Comparison of ENCODE assay signal across 15 cellular contexts in the genomic region with DNA sequence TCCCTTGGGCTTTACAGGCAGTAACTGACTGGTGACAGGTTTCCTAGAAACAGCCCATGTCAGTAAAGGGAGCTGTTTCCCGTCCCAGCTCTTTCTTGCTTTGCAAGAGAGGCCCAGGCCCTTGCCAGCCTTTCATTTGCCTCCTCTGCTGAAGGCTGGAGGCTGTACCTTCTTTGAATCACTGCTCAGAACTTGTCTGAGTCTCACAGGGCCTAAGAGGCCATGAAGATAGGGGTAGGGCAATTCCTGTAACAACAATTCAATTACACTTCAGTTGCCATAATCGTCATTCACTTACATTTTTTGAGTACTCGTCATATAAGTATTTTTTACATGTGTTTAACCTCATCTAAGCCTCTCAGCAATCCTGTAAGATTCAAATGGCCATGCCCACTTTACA. TPM values are rescaled to one million over a fixed set of nuclear protein-coding genes. Genes with fewer than 3 reads are reported as not detected.
DNase-seq lines count a peak whose midpoint lies in the region; ATAC-seq and TF ChIP-seq lines count a peak whose summit lies in the region.
"Had no signal": no experiment of that assay in that cellular context is flagged by ENCODE, and none has a peak within 500 bp of the region (broad histone marks: within the 10 kb centered on the region; RNA-seq: fewer than 3 reads in every experiment).

No MANE protein-coding gene starts in this region.

- H3K4me1 ChIP-seq in RWPE2 (ENCODE audit: insufficient read depth, poor library complexity, severe bottlenecking) (peaks cover 5% of the 10 kb centered on the region), left lung (peaks cover 0 to 9% of the 10 kb centered on the region in 2 donors), parathyroid adenoma (peaks cover 66% of the 10 kb centered on the region), left ventricle myocardium inferior (no peaks in the 10 kb centered on the region)

- no peaks in the 10 kb centered on the region for H3K36me3 ChIP-seq in RWPE2 (ENCODE audit: low read depth)
- H3K36me3 ChIP-seq in left lung: no peaks in the 10 kb centered on the region
- no peaks in the 10 kb centered on the region for H3K36me3 ChIP-seq in parathyroid adenoma (ENCODE audit: control insufficient read depth, insufficient read depth, low read length)
- no peaks in the 10 kb centered on the region for H3K36me3 ChIP-seq in left ventricle myocardium inferior

- H2AFZ ChIP-seq in parathyroid adenoma: no peak overlapping the region
- H2AFZ ChIP-seq: GM23338 had no signal

- intact Hi-C loops in left lung (cut with DNase I) (no loop called here), left ventricle myocardium inferior (cut with micrococcal nuclease) (no loop called here)

- H3K27me3 ChIP-seq in RWPE2 (ENCODE audit: insufficient read depth, poor library complexity, severe bottlenecking) (peaks cover 26% of the 10 kb centered on the region), left lung (peaks cover 5 to 18% of the 10 kb centered on the region in 2 donors), parathyroid adenoma (ENCODE audit: control insufficient read depth, insufficient read depth, low read length) (no peaks in the 10 kb centered on the region), left ventricle myocardium inferior (ENCODE audit: low read depth) (peaks cover 53% of the 10 kb centered on the region)

- peaks cover 74% of the 10 kb centered on the region for H3K79me2 ChIP-seq in parathyroid adenoma

- no peak overlapping the region for H3K4me3 ChIP-seq in RWPE2 (ENCODE audit: severe bottlenecking)
- H3K4me3 ChIP-seq in left lung: no peak overlapping the region
- peak overlapping the region; percentile 82 for H3K4me3 ChIP-seq in parathyroid adenoma (ENCODE audit: low read depth, low read length)
- H3K4me3 ChIP-seq in left ventricle myocardium inferior: no peak overlapping the region
- H3K4me3 ChIP-seq: GM23338 had no signal

- H3K9me3 ChIP-seq in RWPE2 (ENCODE audit: severe bottlenecking) (no peaks in the 10 kb centered on the region), left lung (no peaks in the 10 kb centered on the region), parathyroid adenoma (ENCODE audit: control insufficient read depth, low read length) (no peaks in the 10 kb centered on the region), left ventricle myocardium inferior (replicated peaks) (no peaks in the 10 kb centered on the region)

- ATAC-seq in RWPE2 (ENCODE audit: low read depth) (no peak), left lung (peak; percentile 41), HG03342 (IDR thresholded peaks at IDR 0.05; ENCODE audit: unreplicated experiment) (no peak), HG02938 (IDR thresholded peaks at IDR 0.05; ENCODE audit: unreplicated experiment) (no peak)
- ATAC-seq: GM23338, HCT116 had no signal

- no peak overlapping the region for H3K27ac ChIP-seq in RWPE2 (ENCODE audit: poor library complexity, severe bottlenecking)
- no peak overlapping the region for H3K27ac ChIP-seq in left lung
- H3K27ac ChIP-seq in parathyroid adenoma: peak overlapping the region; percentile 98
- H3K27ac ChIP-seq in left ventricle myocardium inferior (replicated peaks): no peak overlapping the region

- peak overlapping the region; percentile 72 for H3K4me2 ChIP-seq in parathyroid adenoma (ENCODE audit: low read length)
- H3K4me2 ChIP-seq: GM23338 had no signal

- TF ChIP-seq CTCF in RWPE2 (IDR thresholded peaks at IDR 0.05; ENCODE audit: poor library complexity, severe bottlenecking): no peak
- TF ChIP-seq CTCF in left lung (IDR thresholded peaks at IDR 0.05): no peak
- no peak for TF ChIP-seq CTCF in parathyroid adenoma (IDR thresholded peaks at IDR 0.05)
- no peak for TF ChIP-seq CTCF in left ventricle myocardium inferior (IDR thresholded peaks at IDR 0.05; ENCODE audit: borderline replicate concordance)

- DNase-seq in RWPE2 (ENCODE audit: low spot score) (peak; percentile 45), left lung (no peak), left ventricle myocardium inferior (no peak)
- DNase-seq: C1 segment of cervical spinal cord; Calu3; CD4-positive, alpha-beta memory T cell; COR-L47; DMS53; DMS79 treated with DMSO at 0.1 percent for 48 hours; H9 had no signal

- peak overlapping the region; percentile 15 for H3K9ac ChIP-seq in parathyroid adenoma

RNA-seq across cellular contexts. Expression of a gene that starts 25.9 kb away (rescaled TPM):
- total RNA-seq in left lung (100 to 1,000 TPM in 1 of 2 donors, 10 to 100 TPM in 1; 29.8 to 111 TPM), left ventricle myocardium inferior (10.2 TPM)
